ENCODE assay signal across 1 cellular context in the genomic region with DNA sequence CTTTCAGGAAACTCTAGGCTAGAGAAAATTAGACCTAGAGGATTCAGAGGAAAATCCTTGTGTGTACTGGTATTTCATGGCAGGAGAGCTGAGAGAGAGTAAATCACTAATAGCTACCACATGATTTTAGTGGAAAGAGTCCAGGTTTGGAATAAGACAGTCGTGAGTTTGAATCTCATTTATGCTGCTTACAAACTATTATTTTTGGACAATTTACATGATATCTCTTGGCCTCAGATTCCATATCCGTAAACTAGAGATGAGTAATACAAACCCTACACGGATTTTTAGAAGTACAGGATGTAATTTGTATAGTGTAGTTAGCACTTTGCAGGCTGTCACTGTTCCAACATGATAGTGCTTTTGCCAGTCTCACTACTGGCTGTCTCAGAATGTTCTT.
TF ChIP-seq lines count a peak whose summit lies in the region.

No MANE protein-coding gene starts in this region.

TF ChIP-seq in SK-N-SH treated with all-trans-retinoic acid at 6 μM for 48 hours, 23 proteins besides CTCF, POLR2A, EP300 and RAD21 (continued from another document):
- TF ChIP-seq, protein P1, sequence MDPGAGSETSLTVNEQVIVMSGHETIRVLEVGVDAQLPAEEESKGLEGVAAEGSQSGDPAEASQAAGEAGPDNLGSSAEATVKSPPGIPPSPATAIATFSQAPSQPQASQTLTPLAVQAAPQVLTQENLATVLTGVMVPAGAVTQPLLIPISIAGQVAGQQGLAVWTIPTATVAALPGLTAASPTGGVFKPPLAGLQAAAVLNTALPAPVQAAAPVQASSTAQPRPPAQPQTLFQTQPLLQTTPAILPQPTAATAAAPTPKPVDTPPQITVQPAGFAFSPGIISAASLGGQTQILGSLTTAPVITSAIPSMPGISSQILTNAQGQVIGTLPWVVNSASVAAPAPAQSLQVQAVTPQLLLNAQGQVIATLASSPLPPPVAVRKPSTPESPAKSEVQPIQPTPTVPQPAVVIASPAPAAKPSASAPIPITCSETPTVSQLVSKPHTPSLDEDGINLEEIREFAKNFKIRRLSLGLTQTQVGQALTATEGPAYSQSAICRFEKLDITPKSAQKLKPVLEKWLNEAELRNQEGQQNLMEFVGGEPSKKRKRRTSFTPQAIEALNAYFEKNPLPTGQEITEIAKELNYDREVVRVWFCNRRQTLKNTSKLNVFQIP (CRISPR knock-in tag; IDR thresholded peaks at IDR 0.05; ENCODE audit: borderline replicate concordance, low read depth) = no peak
- TF ChIP-seq PPARA (CRISPR knock-in tag; IDR thresholded peaks at IDR 0.05; ENCODE audit: borderline replicate concordance) = no peak
